In the genomic region with DNA sequence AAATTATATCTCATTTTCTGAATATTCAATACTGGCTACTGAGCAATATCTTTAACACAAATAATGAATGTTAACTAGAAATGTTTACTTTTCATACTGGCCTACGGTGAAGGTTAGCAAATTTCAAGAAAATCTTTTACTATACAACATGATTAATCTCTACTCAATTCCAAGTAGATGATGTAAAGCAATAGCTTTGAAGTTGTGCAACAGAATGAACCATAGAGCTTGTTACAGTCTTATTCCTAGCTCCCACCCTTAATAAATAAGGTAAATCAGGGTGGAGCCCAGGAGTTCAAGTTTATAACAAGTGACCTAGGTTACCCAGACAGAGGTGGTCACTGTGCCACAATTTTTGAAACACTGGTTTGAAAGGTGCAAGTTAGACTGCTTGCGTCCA, we compare ENCODE assay signal across 23 cellular contexts.
"Had no signal": no experiment of that assay in that cellular context is flagged by ENCODE, and none has a peak within 500 bp of the region (broad histone marks: within the 10 kb centered on the region; RNA-seq: fewer than 3 reads in every experiment).

No MANE protein-coding gene starts in this region.

- H3K36me3 ChIP-seq: left lung, lower lobe of right lung, ovary, right atrium auricular region, right lobe of liver, suprapubic skin, thoracic aorta, tibial artery, upper lobe of right lung had no signal

- H3K9me3 ChIP-seq: lower lobe of right lung, ovary, right atrium auricular region, right lobe of liver, suprapubic skin, thoracic aorta, tibial artery, upper lobe of right lung had no signal

- H3K27ac ChIP-seq: left lung, lower lobe of right lung, ovary, right atrium auricular region, right lobe of liver, suprapubic skin, thoracic aorta, tibial artery, upper lobe of right lung had no signal

- ATAC-seq: left colon; left lung; lower lobe of right lung; natural killer cell treated with Interleukin-12 subunit alpha and Interleukin-12 subunit beta and Interleukin-15 and Interleukin-18, amount 100 ng/mL, for 72 hours; right lobe of liver; stimulated activated effector memory CD8-positive, alpha-beta T cell treated with anti-CD3 and anti-CD28 coated beads, Interleukin-12 subunit alpha, Interleukin-12 subunit beta, amount 100 ng/mL, for 72 hours; upper lobe of right lung had no signal

- H3K4me1 ChIP-seq: left lung, lower lobe of right lung, right atrium auricular region, right lobe of liver, suprapubic skin, tibial artery, upper lobe of right lung had no signal

- DNase-seq: hypothalamus; immature natural killer cell; kidney; left colon; left lung; lower lobe of right lung; mammary epithelial cell; mesenchymal stem cell; naive B cell; ovary; right lobe of liver; stimulated activated CD4-positive, alpha-beta T cell treated with anti-CD3 and anti-CD28 coated beads, Interleukin-12 subunit alpha, Interleukin-12 subunit beta, amount 100 ng/mL, for 4 hours; stimulated activated CD4-positive, alpha-beta T cell treated with anti-CD3 and anti-CD28 coated beads, Interleukin-15, amount 100 ng/mL, for 24 hours; stimulated activated CD4-positive, alpha-beta T cell treated with anti-CD3 and anti-CD28 coated beads, Interleukin-2, amount 100 ng/mL, for 24 hours; stimulated activated CD4-positive, alpha-beta T cell treated with anti-CD3 and anti-CD28 coated beads, Interleukin-4, amount 100 ng/mL, for 1 hour; stimulated activated naive CD4-positive, alpha-beta T cell; tibial artery; upper lobe of right lung had no signal

- H3K27me3 ChIP-seq: left lung, ovary, right atrium auricular region, right lobe of liver, suprapubic skin, tibial artery, upper lobe of right lung had no signal

- H3K4me3 ChIP-seq: left lung, lower lobe of right lung, ovary, right atrium auricular region, right lobe of liver, suprapubic skin, thoracic aorta, tibial artery, upper lobe of right lung had no signal
